26 cellular contexts compared by ENCODE assay signal in genomic region chr18:56721491-56721890, GRCh38.
"Had no signal": no experiment of that assay in that cellular context is flagged by ENCODE, and none has a peak within 500 bp of the region (broad histone marks: within the 10 kb centered on the region; RNA-seq: fewer than 3 reads in every experiment).

No MANE protein-coding gene starts in this region.

- H3K4me1 ChIP-seq: esophagus muscularis mucosa, gastrocnemius medialis, pancreas, right lobe of liver, testis, tibial artery had no signal

- H3K27me3 Mint-ChIP-seq: memory B cell, type B pancreatic cell had no signal

- DNase-seq: dermis blood vessel endothelial cell; effector memory CD4-positive, alpha-beta T cell; foreskin fibroblast; gastrocnemius medialis; head of caudate nucleus; kidney; natural killer cell; occipital lobe; pancreas; right lobe of liver; stimulated activated CD4-positive, alpha-beta T cell treated with anti-CD3 and anti-CD28 coated beads, Interleukin-12 subunit alpha, Interleukin-12 subunit beta, amount 100 ng/mL, for 4 hours; stimulated activated CD4-positive, alpha-beta T cell treated with anti-CD3 and anti-CD28 coated beads, Interleukin-1b, Interleukin-23, amount 100 ng/mL, for 48 hours; stimulated activated CD4-positive, alpha-beta T cell treated with anti-CD3 and anti-CD28 coated beads, Interleukin-4, amount 100 ng/mL, for 1 hour; stimulated activated CD8-positive, alpha-beta memory T cell treated with anti-CD3 and anti-CD28 coated beads, Interleukin-4, amount 100 ng/mL, for 48 hours; stimulated activated naive CD4-positive, alpha-beta T cell; substantia nigra; testis; tibial artery had no signal

- H3K36me3 Mint-ChIP-seq: natural killer cell had no signal

- H3K27ac ChIP-seq: coronary artery, esophagus muscularis mucosa, gastrocnemius medialis, pancreas, right lobe of liver, testis, tibial artery had no signal

- H3K4me2 ChIP-seq: smooth muscle cell had no signal

- H3K36me3 ChIP-seq: gastrocnemius medialis, pancreas, right lobe of liver had no signal

- H3K27ac Mint-ChIP-seq: memory B cell, natural killer cell, type B pancreatic cell had no signal

- FAIRE-seq: endothelial cell of umbilical vein, kidney, pancreas had no signal

- H3K4me3 Mint-ChIP-seq: memory B cell, natural killer cell, type B pancreatic cell had no signal

- H3K9me3 Mint-ChIP-seq: memory B cell, natural killer cell, type B pancreatic cell had no signal

- ATAC-seq: gastrocnemius medialis, left lobe of liver, natural killer cell, pancreas, right lobe of liver had no signal

- H3K9me3 ChIP-seq: esophagus muscularis mucosa, gastrocnemius medialis, pancreas, right lobe of liver, testis, tibial artery had no signal

- H3K4me3 ChIP-seq: coronary artery, esophagus muscularis mucosa, gastrocnemius medialis, lung, pancreas, right lobe of liver, smooth muscle cell, testis, tibial artery had no signal

- H3K4me1 Mint-ChIP-seq: memory B cell had no signal

- H3K27me3 ChIP-seq: esophagus muscularis mucosa, gastrocnemius medialis, pancreas, right lobe of liver, testis, tibial artery had no signal
